19 cellular contexts compared by ENCODE assay signal in the genomic region with DNA sequence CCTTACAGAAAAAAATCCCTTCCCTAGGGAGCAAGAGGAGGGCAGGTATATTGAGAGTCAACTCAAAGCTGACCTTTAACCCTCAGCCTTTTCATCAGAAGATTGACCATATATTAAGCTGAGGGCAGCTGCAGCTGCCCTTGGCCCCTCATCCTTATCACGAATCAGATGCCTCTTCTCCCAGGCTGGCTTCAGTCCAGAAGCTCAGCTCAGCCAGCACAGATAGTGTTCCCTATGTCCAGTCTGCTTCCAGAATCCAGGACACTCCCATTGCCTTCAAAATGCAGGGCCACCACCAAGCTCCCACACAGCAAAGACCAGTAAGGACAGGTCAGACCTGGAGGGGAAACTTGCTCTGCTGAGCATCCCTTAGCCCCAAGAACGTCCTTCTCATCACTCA.
"Had no signal": no experiment of that assay in that cellular context is flagged by ENCODE, and none has a peak within 500 bp of the region (broad histone marks: within the 10 kb centered on the region; RNA-seq: fewer than 3 reads in every experiment).

No MANE protein-coding gene starts in this region.

- H3K27ac Mint-ChIP-seq: activated naive CD8-positive, alpha-beta T cell treated with anti-CD3 and anti-CD28 coated beads for 36 hours; activated T-helper 1 cell treated with anti-CD3 and anti-CD28 coated beads, Interleukin-12 subunit alpha, Interleukin-12 subunit beta, Interleukin-2, Interleukin-4 antibody, amounts not matched to agents 30 ng/mL and 10 ng/mL and 1 ng/mL, durations not matched to agents 14 hours and 24 hours and 36 hours; naive thymus-derived CD4-positive, alpha-beta T cell had no signal

- H3K27ac ChIP-seq: body of pancreas, neutrophil, pancreas, sigmoid colon, SJSA1, transverse colon, WERI-Rb-1 had no signal

- H3K36me3 Mint-ChIP-seq: activated naive CD8-positive, alpha-beta T cell treated with anti-CD3 and anti-CD28 coated beads for 36 hours; naive thymus-derived CD4-positive, alpha-beta T cell had no signal

- H3K4me1 Mint-ChIP-seq: activated naive CD8-positive, alpha-beta T cell treated with anti-CD3 and anti-CD28 coated beads for 36 hours had no signal

- H3K4me3 Mint-ChIP-seq: activated naive CD8-positive, alpha-beta T cell treated with anti-CD3 and anti-CD28 coated beads for 36 hours; activated T-helper 1 cell treated with anti-CD3 and anti-CD28 coated beads, Interleukin-12 subunit alpha, Interleukin-12 subunit beta, Interleukin-2, Interleukin-4 antibody, amounts not matched to agents 30 ng/mL and 10 ng/mL and 1 ng/mL, durations not matched to agents 14 hours and 24 hours and 36 hours; naive thymus-derived CD4-positive, alpha-beta T cell had no signal

- H3K9me3 Mint-ChIP-seq: activated naive CD8-positive, alpha-beta T cell treated with anti-CD3 and anti-CD28 coated beads for 36 hours; activated T-helper 1 cell treated with anti-CD3 and anti-CD28 coated beads, Interleukin-12 subunit alpha, Interleukin-12 subunit beta, Interleukin-2, Interleukin-4 antibody, amounts not matched to agents 30 ng/mL and 10 ng/mL and 1 ng/mL, durations not matched to agents 14 hours and 24 hours and 36 hours; naive thymus-derived CD4-positive, alpha-beta T cell had no signal

- ATAC-seq: body of pancreas; left lobe of liver; naive thymus-derived CD4-positive, alpha-beta T cell; pancreas had no signal

- H3K4me3 ChIP-seq: body of pancreas, pancreas, sigmoid colon, SJSA1, transverse colon had no signal

- DNase-seq: activated CD4-positive, alpha-beta T cell treated with anti-CD3 and anti-CD28 coated beads, Interleukin-2, amount 50 U/mL, for 48 hours; activated naive CD8-positive, alpha-beta T cell treated with anti-CD3 and anti-CD28 coated beads for 36 hours; amygdala; body of pancreas; central memory CD4-positive, alpha-beta T cell; foreskin melanocyte; glutamatergic neuron; hypothalamus; mammary epithelial cell; naive thymus-derived CD4-positive, alpha-beta T cell; pancreas; sigmoid colon; stimulated activated naive CD4-positive, alpha-beta T cell; transverse colon; WERI-Rb-1 had no signal

- H3K9me3 ChIP-seq: body of pancreas, neutrophil, pancreas, sigmoid colon, SJSA1, transverse colon had no signal

- H3K36me3 ChIP-seq: neutrophil, pancreas, sigmoid colon, SJSA1, transverse colon, WERI-Rb-1 had no signal

- H3K4me1 ChIP-seq: body of pancreas, pancreas, sigmoid colon, SJSA1, transverse colon had no signal

- H3K27me3 ChIP-seq: body of pancreas, neutrophil, pancreas, sigmoid colon, SJSA1, transverse colon had no signal
